ENCODE assay signal across 23 cellular contexts in the genomic region with DNA sequence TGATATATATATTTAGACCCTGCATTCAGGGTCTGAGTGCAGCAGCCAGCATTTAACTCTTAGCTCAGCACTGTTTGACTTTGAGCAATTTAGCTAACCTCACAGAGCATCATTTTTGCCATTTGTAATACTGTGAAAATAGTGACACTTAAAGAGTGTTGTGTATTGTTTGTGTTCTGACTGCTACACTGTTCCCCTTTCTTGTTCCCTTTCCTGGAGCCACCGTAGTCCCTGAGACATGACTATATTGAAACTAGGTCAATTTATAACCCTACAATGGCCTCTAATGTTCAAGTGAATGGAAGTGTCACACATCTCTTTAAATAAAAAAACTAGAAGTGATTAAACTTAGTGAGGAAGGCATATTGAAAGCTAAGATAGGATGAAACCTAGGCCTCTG. TPM values are rescaled to one million over a fixed set of nuclear protein-coding genes. Genes with fewer than 3 reads are reported as not detected.
DNase-seq lines count a peak whose midpoint lies in the region; ATAC-seq and TF ChIP-seq lines count a peak whose summit lies in the region.
"Had no signal": no experiment of that assay in that cellular context is flagged by ENCODE, and none has a peak within 500 bp of the region (broad histone marks: within the 10 kb centered on the region; RNA-seq: fewer than 3 reads in every experiment).

No MANE protein-coding gene starts in this region.

- H3K4me3 ChIP-seq in right atrium auricular region: no peak overlapping the region
- no peak overlapping the region for H3K4me3 ChIP-seq in left lung
- no peak overlapping the region for H3K4me3 ChIP-seq in upper lobe of right lung
- H3K4me3 ChIP-seq: cardiac muscle cell, esophagus muscularis mucosa, Peyer's patch, smooth muscle cell had no signal

- peaks cover 7% of the 10 kb centered on the region for H3K36me3 ChIP-seq in right atrium auricular region
- H3K36me3 ChIP-seq in left lung: no peaks in the 10 kb centered on the region
- H3K36me3 ChIP-seq in upper lobe of right lung: no peaks in the 10 kb centered on the region
- H3K36me3 ChIP-seq: cardiac muscle cell, Peyer's patch had no signal

- DNase-seq in Right ventricle myocardium superior: no peak
- DNase-seq in right atrium auricular region (ENCODE audit: low spot score): no peak
- DNase-seq in SIG-M5 (lab: John Stamatoyannopoulos, UW): peak; percentile 3
- DNase-seq in left lung: no peak
- DNase-seq in upper lobe of right lung: no peak
- DNase-seq in T-helper 1 cell: no peak
- no peak for DNase-seq in activated gamma-delta T cell treated with Interleukin-2 at 50 U/mL for 16 hours
- DNase-seq: activated CD4-positive, alpha-beta T cell treated with anti-CD3 and anti-CD28 coated beads, Interleukin-2, amount 50 U/mL, for 48 hours; activated CD8-positive, alpha-beta memory T cell treated with anti-CD3 and anti-CD28 coated beads, Interleukin-2, amount 50 U/mL, for 4 hours; aorta; cortex of kidney; endodermal cell; H7; NCI-H1105 treated with DMSO at 0.1 percent for 48 hours; NCI-H2029 treated with DMSO at 0.1 percent for 48 hours; NCI-H226; Peyer's patch; stimulated activated CD4-positive, alpha-beta T cell treated with anti-CD3 and anti-CD28 coated beads, Interleukin-2, amount 100 ng/mL, for 24 hours had no signal

- H3K9me3 ChIP-seq in right atrium auricular region (peaks cover 0 to 2% of the 10 kb centered on the region in 2 donors), left lung (peaks cover 0 to 5% of the 10 kb centered on the region in 2 donors), upper lobe of right lung (no peaks in the 10 kb centered on the region)
- H3K9me3 ChIP-seq: Peyer's patch had no signal

- H3K27me3 ChIP-seq in right atrium auricular region (no peaks in the 10 kb centered on the region), left lung (no peaks in the 10 kb centered on the region), upper lobe of right lung (no peaks in the 10 kb centered on the region)
- H3K27me3 ChIP-seq: cardiac muscle cell, esophagus muscularis mucosa, Peyer's patch had no signal

- TF ChIP-seq CTCF in right atrium auricular region (IDR thresholded peaks at IDR 0.05) (no peak), left lung (IDR thresholded peaks at IDR 0.05) (no peak), upper lobe of right lung (IDR thresholded peaks at IDR 0.05) (no peak)

- H3K4me1 ChIP-seq in right atrium auricular region (peaks cover 0 to 65% of the 10 kb centered on the region in 2 donors), left lung (peaks cover 13 to 55% of the 10 kb centered on the region in 2 donors), upper lobe of right lung (peaks cover 9% of the 10 kb centered on the region)
- H3K4me1 ChIP-seq: Peyer's patch had no signal

- ATAC-seq in Right ventricle myocardium superior (ENCODE audit: poor library complexity): peak; percentile 34
- ATAC-seq in left lung: peak; percentile 53
- ATAC-seq in upper lobe of right lung: peak; percentile 91
- no peak for ATAC-seq in GM19452 (IDR thresholded peaks at IDR 0.05; ENCODE audit: unreplicated experiment)
- ATAC-seq: WTC11 had no signal

- intact Hi-C loops in Right ventricle myocardium superior (cut with DNase I): no loop called here
- intact Hi-C loops in left lung (cut with DNase I): no loop called here
- intact Hi-C loops in upper lobe of right lung (cut with DNase I): no loop called here

- H3K27ac ChIP-seq in right atrium auricular region (peak overlapping the region in 1 of 2 donors; percentile 87), left lung (peak overlapping the region in 1 of 2 donors; percentile 24), upper lobe of right lung (no peak overlapping the region)
- H3K27ac ChIP-seq: cardiac muscle cell, esophagus muscularis mucosa, Peyer's patch had no signal

RNA-seq across cellular contexts. Expression of a gene that starts 20.3 kb away (rescaled TPM):
- 1,239 TPM for total RNA-seq in Right ventricle myocardium superior
- total RNA-seq in right atrium auricular region: 1,000 to 10,000 TPM in 1 of 2 donors, 100 to 1,000 TPM in 1; 421 to 1,029 TPM
- total RNA-seq in left lung: 100 to 1,000 TPM; 137 to 253 TPM
- 115 TPM for total RNA-seq in upper lobe of right lung
- total RNA-seq: H7 had no signal
